ENCODE assay signal across 1 cellular context in the genomic region with DNA sequence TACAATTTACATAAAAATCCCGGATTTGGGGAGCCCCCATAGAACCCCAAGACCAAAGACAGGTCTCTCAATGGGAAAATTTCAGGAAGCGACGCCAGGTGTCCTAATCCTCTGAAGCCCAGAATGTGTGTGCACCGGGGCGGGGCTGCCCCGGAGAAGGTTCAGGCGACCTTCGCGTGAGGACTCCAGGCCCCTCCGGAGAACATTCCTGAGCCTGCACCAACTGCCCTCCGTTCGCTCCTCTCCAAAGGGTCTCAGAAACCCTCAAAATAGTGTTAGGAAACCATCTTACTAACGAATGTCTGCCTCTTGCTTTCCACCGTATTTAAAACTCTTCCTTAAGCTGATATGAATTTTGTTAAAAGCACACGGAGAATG.
TF ChIP-seq lines count a peak whose summit lies in the region.

No MANE protein-coding gene starts in this region.

TF ChIP-seq in GM23338, 12 proteins besides CTCF, POLR2A, EP300 and RAD21 (continued from another document):
- TF ChIP-seq, protein P1, sequence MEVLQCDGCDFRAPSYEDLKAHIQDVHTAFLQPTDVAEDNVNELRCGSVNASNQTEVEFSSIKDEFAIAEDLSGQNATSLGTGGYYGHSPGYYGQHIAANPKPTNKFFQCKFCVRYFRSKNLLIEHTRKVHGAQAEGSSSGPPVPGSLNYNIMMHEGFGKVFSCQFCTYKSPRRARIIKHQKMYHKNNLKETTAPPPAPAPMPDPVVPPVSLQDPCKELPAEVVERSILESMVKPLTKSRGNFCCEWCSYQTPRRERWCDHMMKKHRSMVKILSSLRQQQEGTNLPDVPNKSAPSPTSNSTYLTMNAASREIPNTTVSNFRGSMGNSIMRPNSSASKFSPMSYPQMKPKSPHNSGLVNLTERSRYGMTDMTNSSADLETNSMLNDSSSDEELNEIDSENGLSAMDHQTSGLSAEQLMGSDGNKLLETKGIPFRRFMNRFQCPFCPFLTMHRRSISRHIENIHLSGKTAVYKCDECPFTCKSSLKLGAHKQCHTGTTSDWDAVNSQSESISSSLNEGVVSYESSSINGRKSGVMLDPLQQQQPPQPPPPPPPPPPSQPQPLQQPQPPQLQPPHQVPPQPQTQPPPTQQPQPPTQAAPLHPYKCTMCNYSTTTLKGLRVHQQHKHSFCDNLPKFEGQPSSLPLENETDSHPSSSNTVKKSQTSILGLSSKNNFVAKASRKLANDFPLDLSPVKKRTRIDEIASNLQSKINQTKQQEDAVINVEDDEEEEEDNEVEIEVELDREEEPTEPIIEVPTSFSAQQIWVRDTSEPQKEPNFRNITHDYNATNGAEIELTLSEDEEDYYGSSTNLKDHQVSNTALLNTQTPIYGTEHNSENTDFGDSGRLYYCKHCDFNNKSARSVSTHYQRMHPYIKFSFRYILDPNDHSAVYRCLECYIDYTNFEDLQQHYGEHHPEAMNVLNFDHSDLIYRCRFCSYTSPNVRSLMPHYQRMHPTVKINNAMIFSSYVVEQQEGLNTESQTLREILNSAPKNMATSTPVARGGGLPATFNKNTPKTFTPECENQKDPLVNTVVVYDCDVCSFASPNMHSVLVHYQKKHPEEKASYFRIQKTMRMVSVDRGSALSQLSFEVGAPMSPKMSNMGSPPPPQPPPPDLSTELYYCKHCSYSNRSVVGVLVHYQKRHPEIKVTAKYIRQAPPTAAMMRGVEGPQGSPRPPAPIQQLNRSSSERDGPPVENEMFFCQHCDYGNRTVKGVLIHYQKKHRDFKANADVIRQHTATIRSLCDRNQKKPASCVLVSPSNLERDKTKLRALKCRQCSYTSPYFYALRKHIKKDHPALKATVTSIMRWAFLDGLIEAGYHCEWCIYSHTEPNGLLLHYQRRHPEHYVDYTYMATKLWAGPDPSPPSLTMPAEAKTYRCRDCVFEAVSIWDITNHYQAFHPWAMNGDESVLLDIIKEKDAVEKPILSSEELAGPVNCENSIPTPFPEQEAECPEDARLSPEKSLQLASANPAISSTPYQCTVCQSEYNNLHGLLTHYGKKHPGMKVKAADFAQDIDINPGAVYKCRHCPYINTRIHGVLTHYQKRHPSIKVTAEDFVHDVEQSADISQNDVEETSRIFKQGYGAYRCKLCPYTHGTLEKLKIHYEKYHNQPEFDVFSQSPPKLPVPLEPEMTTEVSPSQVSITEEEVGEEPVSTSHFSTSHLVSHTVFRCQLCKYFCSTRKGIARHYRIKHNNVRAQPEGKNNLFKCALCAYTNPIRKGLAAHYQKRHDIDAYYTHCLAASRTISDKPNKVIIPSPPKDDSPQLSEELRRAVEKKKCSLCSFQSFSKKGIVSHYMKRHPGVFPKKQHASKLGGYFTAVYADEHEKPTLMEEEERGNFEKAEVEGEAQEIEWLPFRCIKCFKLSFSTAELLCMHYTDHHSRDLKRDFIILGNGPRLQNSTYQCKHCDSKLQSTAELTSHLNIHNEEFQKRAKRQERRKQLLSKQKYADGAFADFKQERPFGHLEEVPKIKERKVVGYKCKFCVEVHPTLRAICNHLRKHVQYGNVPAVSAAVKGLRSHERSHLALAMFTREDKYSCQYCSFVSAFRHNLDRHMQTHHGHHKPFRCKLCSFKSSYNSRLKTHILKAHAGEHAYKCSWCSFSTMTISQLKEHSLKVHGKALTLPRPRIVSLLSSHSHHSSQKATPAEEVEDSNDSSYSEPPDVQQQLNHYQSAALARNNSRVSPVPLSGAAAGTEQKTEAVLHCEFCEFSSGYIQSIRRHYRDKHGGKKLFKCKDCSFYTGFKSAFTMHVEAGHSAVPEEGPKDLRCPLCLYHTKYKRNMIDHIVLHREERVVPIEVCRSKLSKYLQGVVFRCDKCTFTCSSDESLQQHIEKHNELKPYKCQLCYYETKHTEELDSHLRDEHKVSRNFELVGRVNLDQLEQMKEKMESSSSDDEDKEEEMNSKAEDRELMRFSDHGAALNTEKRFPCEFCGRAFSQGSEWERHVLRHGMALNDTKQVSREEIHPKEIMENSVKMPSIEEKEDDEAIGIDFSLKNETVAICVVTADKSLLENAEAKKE (CRISPR knock-in tag; IDR thresholded peaks at IDR 0.05) = no peak
TF ChIP-seq in GM23338: peak in this region for 0.
